ENCODE assay signal across 27 cellular contexts in genomic region chr2:235894839-235895238, GRCh38.
"Had no signal": no experiment of that assay in that cellular context is flagged by ENCODE, and none has a peak within 500 bp of the region (broad histone marks: within the 10 kb centered on the region; RNA-seq: fewer than 3 reads in every experiment).

No MANE protein-coding gene starts in this region.

- DNase-seq: occipital lobe; ovary; posterior cingulate gyrus; psoas muscle; right cardiac atrium; right lobe of liver; sigmoid colon; small intestine; stimulated activated CD4-positive, alpha-beta T cell treated with anti-CD3 and anti-CD28 coated beads, Interleukin-15, amount 100 ng/mL, for 24 hours; stimulated activated CD4-positive, alpha-beta T cell treated with anti-CD3 and anti-CD28 coated beads, Interleukin-2, amount 100 ng/mL, for 24 hours; stimulated activated CD4-positive, alpha-beta T cell treated with anti-CD3 and anti-CD28 coated beads, Interleukin-2, amount 100 ng/mL, for 48 hours; stimulated activated CD4-positive, alpha-beta T cell treated with anti-CD3 and anti-CD28 coated beads, Interleukin-4, amount 100 ng/mL, for 24 hours; stimulated activated naive B cell treated with anti-CD40 and anti-IgM and Interleukin-4, amounts not matched to agents 10 μg/mL and 1 μg/mL and 100 μg/mL, for 72 hours; stimulated activated naive CD4-positive, alpha-beta T cell treated with Interleukin-2 at 50 U/mL for 16 hours; stomach; thyroid gland; trophoblast cell; upper lobe of left lung had no signal

- H3K36me3 Mint-ChIP-seq: stimulated activated effector memory CD8-positive, alpha-beta T cell treated with anti-CD3 and anti-CD28 coated beads, Interleukin-12 subunit alpha, Interleukin-12 subunit beta, amount 100 ng/mL, for 72 hours; stimulated activated naive B cell treated with anti-CD40 and anti-IgM and Interleukin-4, amounts not matched to agents 10 μg/mL and 1 μg/mL and 100 μg/mL, for 72 hours had no signal

- H3K27me3 Mint-ChIP-seq: progenitor cell of endocrine pancreas; stimulated activated naive B cell treated with anti-CD40 and anti-IgM and Interleukin-4, amounts not matched to agents 10 μg/mL and 1 μg/mL and 100 μg/mL, for 72 hours; stimulated activated naive CD8-positive, alpha-beta T cell treated with anti-CD3 and anti-CD28 coated beads, Interleukin-15, Interleukin-2, amounts not matched to agents 100 ng/mL and 50 ng/mL, for 24 hours had no signal

- H3K9me3 ChIP-seq: ovary, psoas muscle, right lobe of liver, sigmoid colon, stomach, thoracic aorta, thyroid gland, upper lobe of left lung, vagina had no signal

- H3K4me3 ChIP-seq: neural progenitor cell, ovary, psoas muscle, right lobe of liver, sigmoid colon, stomach, thoracic aorta, thyroid gland, tibial nerve, upper lobe of left lung, vagina had no signal

- H3K36me3 ChIP-seq: neural progenitor cell, ovary, right lobe of liver, thoracic aorta, thyroid gland, vagina had no signal

- H3K4me1 Mint-ChIP-seq: nephron; stimulated activated effector memory CD8-positive, alpha-beta T cell treated with anti-CD3 and anti-CD28 coated beads, Interleukin-12 subunit alpha, Interleukin-12 subunit beta, amount 100 ng/mL, for 72 hours; stimulated activated naive B cell treated with anti-CD40 and anti-IgM and Interleukin-4, amounts not matched to agents 10 μg/mL and 1 μg/mL and 100 μg/mL, for 72 hours had no signal

- H3K9me3 Mint-ChIP-seq: stimulated activated effector memory CD8-positive, alpha-beta T cell treated with anti-CD3 and anti-CD28 coated beads, Interleukin-12 subunit alpha, Interleukin-12 subunit beta, amount 100 ng/mL, for 72 hours had no signal

- H3K27me3 ChIP-seq: neural progenitor cell, ovary, right lobe of liver, sigmoid colon, stomach, thyroid gland, tibial nerve, upper lobe of left lung, vagina had no signal

- H3K27ac Mint-ChIP-seq: nephron; neural progenitor cell; progenitor cell of endocrine pancreas; stimulated activated effector memory CD8-positive, alpha-beta T cell treated with anti-CD3 and anti-CD28 coated beads, Interleukin-12 subunit alpha, Interleukin-12 subunit beta, amount 100 ng/mL, for 72 hours; stimulated activated naive B cell treated with anti-CD40 and anti-IgM and Interleukin-4, amounts not matched to agents 10 μg/mL and 1 μg/mL and 100 μg/mL, for 72 hours; stimulated activated naive CD8-positive, alpha-beta T cell treated with anti-CD3 and anti-CD28 coated beads, Interleukin-15, Interleukin-2, amounts not matched to agents 100 ng/mL and 50 ng/mL, for 24 hours had no signal

- H3K9ac ChIP-seq: neural progenitor cell, parathyroid adenoma had no signal

- H3K4me3 Mint-ChIP-seq: nephron; neural progenitor cell; stimulated activated effector memory CD8-positive, alpha-beta T cell treated with anti-CD3 and anti-CD28 coated beads, Interleukin-12 subunit alpha, Interleukin-12 subunit beta, amount 100 ng/mL, for 72 hours; stimulated activated naive B cell treated with anti-CD40 and anti-IgM and Interleukin-4, amounts not matched to agents 10 μg/mL and 1 μg/mL and 100 μg/mL, for 72 hours; stimulated activated naive CD8-positive, alpha-beta T cell treated with anti-CD3 and anti-CD28 coated beads, Interleukin-15, Interleukin-2, amounts not matched to agents 100 ng/mL and 50 ng/mL, for 24 hours had no signal

- H3K4me1 ChIP-seq: neural progenitor cell, parathyroid adenoma, psoas muscle, right lobe of liver, sigmoid colon, stomach, thyroid gland, tibial nerve, upper lobe of left lung, vagina had no signal

- H3K27ac ChIP-seq: neural progenitor cell, ovary, parathyroid adenoma, psoas muscle, right lobe of liver, sigmoid colon, stomach, thoracic aorta, thyroid gland, tibial nerve, upper lobe of left lung, vagina had no signal
